In genomic region chr2:85804583-85804982, GRCh38 we compare ENCODE assay signal across 9 cellular contexts. TPM values are rescaled to one million over a fixed set of nuclear protein-coding genes. Genes with fewer than 3 reads are reported as not detected.
DNase-seq lines count a peak whose midpoint lies in the region; ATAC-seq and TF ChIP-seq lines count a peak whose summit lies in the region.
"Had no signal": no experiment of that assay in that cellular context is flagged by ENCODE, and none has a peak within 500 bp of the region (broad histone marks: within the 10 kb centered on the region; RNA-seq: fewer than 3 reads in every experiment).

No MANE protein-coding gene starts in this region.

- WGBS in H9 (ENCODE audit: extremely low coverage, insufficient read length, low lambda C conversion rate) = no CpG with 5 or more reads among the region's 1 CpG
- 0% methylated on average over 1 of the region's 1 CpG for WGBS in transverse colon (ENCODE audit: low coverage in 1 of 2), 2 donors

- H3K9ac ChIP-seq in H9 (ENCODE audit: extremely low read depth, insufficient read length, low read length) = no peak overlapping the region

- H3K23me2 ChIP-seq in H9 (ENCODE audit: insufficient read length, low read depth, low read length, poor library complexity, severe bottlenecking) = no peaks in the 10 kb centered on the region

- peaks cover 0 to 2% (median 0%) of the 10 kb centered on the region in 7 donors for H3K9me3 Mint-ChIP-seq in CD4-positive, CD25-positive, alpha-beta regulatory T cell
- H3K9me3 Mint-ChIP-seq in H9 = peaks cover 0 to 4% of the 10 kb centered on the region in 2 experiments; a peak in 1 of 5 replicates

- no peaks in the 10 kb centered on the region for H3K79me2 ChIP-seq in H9 (ENCODE audit: insufficient read depth, low read length)

- no peak overlapping the region for H2BK12ac ChIP-seq in H9 (ENCODE audit: insufficient read length, low read depth, low read length)

- H3K18ac ChIP-seq in H9 (ENCODE audit: insufficient read length, low read depth, low read length) = no peak overlapping the region

- H2BK120ac ChIP-seq in H9 (ENCODE audit: low read depth, low read length, poor library complexity, severe bottlenecking) = no peak overlapping the region

- peak in 2 of 3 donors; percentile 22 to 63 for DNase-seq in CD4-positive, CD25-positive, alpha-beta regulatory T cell
- no peak for DNase-seq in H9
- DNase-seq in left ventricle myocardium inferior = no peak
- peak; percentile 5 for DNase-seq in transverse colon
- no peak for DNase-seq in mesenteric fat pad (ENCODE audit: low spot score)
- no peak for DNase-seq in NCI-H774 (lab: John Stamatoyannopoulos, UW)

- H3K4me1 ChIP-seq in CD4-positive, CD25-positive, alpha-beta regulatory T cell (ENCODE audit: control insufficient read depth, insufficient read depth, low read length, poor library complexity, severe bottlenecking) = peaks cover 5% of the 10 kb centered on the region
- H3K4me1 ChIP-seq in H9 (ENCODE audit: insufficient read depth, low read length) (no peaks in the 10 kb centered on the region), left ventricle myocardium inferior (peaks cover 5% of the 10 kb centered on the region), transverse colon (peaks cover 0 to 9% (median 0%) of the 10 kb centered on the region in 4 donors)

- no peak for TF ChIP-seq EP300 in transverse colon (IDR thresholded peaks at IDR 0.05; ENCODE audit: low read depth)

- no peak overlapping the region for H3K56ac ChIP-seq in H9 (ENCODE audit: insufficient read length, low read depth, low read length)

- peak; percentile 79 for TF ChIP-seq CTCF in H9 (conservative IDR thresholded peaks at IDR 0.05)
- TF ChIP-seq CTCF in VCaP (conservative IDR thresholded peaks at IDR 0.05) = peak; percentile 59
- peak; percentile 76 for TF ChIP-seq CTCF in left ventricle myocardium inferior (IDR thresholded peaks at IDR 0.05; ENCODE audit: borderline replicate concordance)
- peak; percentile 41 to 57 (median 55) for TF ChIP-seq CTCF in transverse colon (IDR thresholded peaks at IDR 0.05)

- H3K36me3 ChIP-seq in CD4-positive, CD25-positive, alpha-beta regulatory T cell (ENCODE audit: control insufficient read depth, insufficient read depth, low read length) = no peaks in the 10 kb centered on the region
- no peaks in the 10 kb centered on the region for H3K36me3 ChIP-seq in left ventricle myocardium inferior
- H3K36me3 ChIP-seq in transverse colon = no peaks in the 10 kb centered on the region

- no peak overlapping the region for H4K91ac ChIP-seq in H9 (ENCODE audit: insufficient read length, low read depth, low read length)

- no peaks in the 10 kb centered on the region for H3K79me1 ChIP-seq in H9 (ENCODE audit: insufficient read depth, low read depth, low read length, poor library complexity, severe bottlenecking)

- no peak overlapping the region for H3K14ac ChIP-seq in H9 (ENCODE audit: insufficient read depth, low read length)

- no peaks in the 10 kb centered on the region for H3K36me3 Mint-ChIP-seq in CD4-positive, CD25-positive, alpha-beta regulatory T cell
- H3K36me3 Mint-ChIP-seq in H9 (ENCODE audit: insufficient read depth in 1 of 3, low read depth in 3 of 3) = no peaks in the 10 kb centered on the region; a peak in 1 of 7 replicates
- H3K36me3 Mint-ChIP-seq: IgD-negative memory B cell had no signal

- TF ChIP-seq POLR2A in transverse colon (IDR thresholded peaks at IDR 0.05) = no peak

- no peak overlapping the region for H3K4me3 Mint-ChIP-seq in CD4-positive, CD25-positive, alpha-beta regulatory T cell
- no peak overlapping the region for H3K4me3 Mint-ChIP-seq in H9
- H3K4me3 Mint-ChIP-seq: IgD-negative memory B cell had no signal

- in situ Hi-C loops in transverse colon (cut with MboI; ENCODE audit: low pct_ligation_motif_present in 1 of 4, low pct_unique_long_range_greater_than_20kb in 1 of 4, low sequenced_read_pairs in 3 of 4) = loop anchor here in 2 of 4 donors (25.0 kb wide), 1 partner anchor 167 kb away; no protein-coding TSS in a partner anchor

- ATAC-seq in CD4-positive, CD25-positive, alpha-beta regulatory T cell (ENCODE audit: low read depth in 2 of 2) = peak in 1 of 2 donors; percentile 71
- no peak for ATAC-seq in GM18868 (IDR thresholded peaks at IDR 0.05; ENCODE audit: unreplicated experiment)

- H3T11ph ChIP-seq in H9 (ENCODE audit: low read length) = no peak overlapping the region

- no peak overlapping the region for H3K4me2 ChIP-seq in H9 (ENCODE audit: insufficient read depth, insufficient read length, low read length)

- H3K4ac ChIP-seq in H9 (ENCODE audit: low read depth, low read length) = no peak overlapping the region

- H4K20me1 ChIP-seq in H9 (ENCODE audit: control insufficient read depth, insufficient read depth, insufficient read length) = no peaks in the 10 kb centered on the region

- H3K27ac ChIP-seq in CD4-positive, CD25-positive, alpha-beta regulatory T cell (ENCODE audit: insufficient read depth, low read length, poor library complexity, severe bottlenecking) = no peak overlapping the region
- H3K27ac ChIP-seq in H9 (ENCODE audit: insufficient read length, low read depth, low read length) (no peak overlapping the region), VCaP (no peak overlapping the region), left ventricle myocardium inferior (replicated peaks) (no peak overlapping the region), transverse colon (no peak overlapping the region)

- H3K27ac Mint-ChIP-seq in CD4-positive, CD25-positive, alpha-beta regulatory T cell = no peak overlapping the region
- H3K27ac Mint-ChIP-seq in H9 = no peak overlapping the region
- H3K27ac Mint-ChIP-seq: IgD-negative memory B cell had no signal

- H2AK5ac ChIP-seq in H9 (ENCODE audit: insufficient read length, low read length) = no peak overlapping the region

- H4K8ac ChIP-seq in H9 (replicated peaks; ENCODE audit: insufficient read length, low read depth, low read length) = no peak overlapping the region

- no peak overlapping the region for H2BK20ac ChIP-seq in H9 (ENCODE audit: low read depth, low read length, poor library complexity, severe bottlenecking)

- H2BK15ac ChIP-seq in H9 (ENCODE audit: low read depth, low read length) = no peak overlapping the region

- intact Hi-C loops in left ventricle myocardium inferior (cut with micrococcal nuclease) (loop anchor here (10.0 kb wide), 1 partner anchor 50 kb away; the partner anchor contains the start of gene ATOH8), transverse colon (cut with DNase I; ENCODE audit: low total_unique reads) (no loop called here)

- no peak overlapping the region for H2AFZ ChIP-seq in H9 (ENCODE audit: low read length)

- H3K9me3 ChIP-seq in CD4-positive, CD25-positive, alpha-beta regulatory T cell (ENCODE audit: control insufficient read depth in 2 of 2, low read length in 2 of 2) = peaks cover 0 to 8% of the 10 kb centered on the region in 2 experiments
- H3K9me3 ChIP-seq in H9 (ENCODE audit: control insufficient read depth, low read depth, low read length) (no peaks in the 10 kb centered on the region), left ventricle myocardium inferior (replicated peaks) (peaks cover 13% of the 10 kb centered on the region), transverse colon (no peaks in the 10 kb centered on the region)

- H2BK5ac ChIP-seq in H9 (ENCODE audit: insufficient read length, low read length) = no peak overlapping the region

- no peak overlapping the region for H3K23ac ChIP-seq in H9 (ENCODE audit: insufficient read length, low read depth, low read length)

- no peak overlapping the region for H3K4me3 ChIP-seq in CD4-positive, CD25-positive, alpha-beta regulatory T cell (ENCODE audit: low read depth, low read length)
- H3K4me3 ChIP-seq in left ventricle myocardium inferior (no peak overlapping the region), transverse colon (no peak overlapping the region)

- peaks cover 8% of the 10 kb centered on the region for H3K27me3 ChIP-seq in CD4-positive, CD25-positive, alpha-beta regulatory T cell (ENCODE audit: control insufficient read depth, insufficient read depth, low read length)
- no peaks in the 10 kb centered on the region for H3K27me3 ChIP-seq in H9 (ENCODE audit: insufficient read depth, low read length)
- H3K27me3 ChIP-seq in left ventricle myocardium inferior (ENCODE audit: low read depth) = no peaks in the 10 kb centered on the region
- no peaks in the 10 kb centered on the region for H3K27me3 ChIP-seq in transverse colon

- peaks cover 5 to 14% (median 9%) of the 10 kb centered on the region in 4 donors for H3K4me1 Mint-ChIP-seq in CD4-positive, CD25-positive, alpha-beta regulatory T cell
- 0 out of 4 replicates have a peak, but pooled peaks cover 0 to 2% of the 10 kb centered on the region in 2 experiments for H3K4me1 Mint-ChIP-seq in H9

- H3K27me3 Mint-ChIP-seq in CD4-positive, CD25-positive, alpha-beta regulatory T cell = peaks cover 32% of the 10 kb centered on the region
- peaks cover 15% of the 10 kb centered on the region for H3K27me3 Mint-ChIP-seq in H9 (ENCODE audit: low read depth)

- H4K5ac ChIP-seq in H9 (ENCODE audit: insufficient read length, low read depth, low read length) = no peak overlapping the region

RNA-seq across cellular contexts. Expression of gene ATOH8, which starts 50.8 kb away (rescaled TPM):
- not detected for total RNA-seq in CD4-positive, CD25-positive, alpha-beta regulatory T cell
- polyA plus RNA-seq in CD4-positive, CD25-positive, alpha-beta regulatory T cell = not detected
- 0.20 and 0.22 TPM in 2 replicates for total RNA-seq in H9 (2021)
- 23.3 TPM for total RNA-seq in left ventricle myocardium inferior
- total RNA-seq in transverse colon = 10 to 100 TPM in 3 of 4 donors, 1 to 10 TPM in 1; 7.4 to 32.6 (median 14.4) TPM
- 69.4 TPM for total RNA-seq in mesenteric fat pad
- polyA plus RNA-seq: IgD-negative memory B cell had no signal

Comparison
In these comparisons a context has a peak if more than half of its experiments do, and no peak if none do; other contexts are left out.
1. DNase-seq: peak in CD4-positive, CD25-positive, alpha-beta regulatory T cell (2 of 3) and transverse colon (single experiment); none in H9 (single experiment), left ventricle myocardium inferior (single experiment), mesenteric fat pad (single experiment) and NCI-H774 (single experiment).
2. Peak in every context shown above with its lines, with median percentiles within 50 percentile points of each other: CTCF ChIP-seq.